19 cellular contexts compared by ENCODE assay signal in the genomic region with DNA sequence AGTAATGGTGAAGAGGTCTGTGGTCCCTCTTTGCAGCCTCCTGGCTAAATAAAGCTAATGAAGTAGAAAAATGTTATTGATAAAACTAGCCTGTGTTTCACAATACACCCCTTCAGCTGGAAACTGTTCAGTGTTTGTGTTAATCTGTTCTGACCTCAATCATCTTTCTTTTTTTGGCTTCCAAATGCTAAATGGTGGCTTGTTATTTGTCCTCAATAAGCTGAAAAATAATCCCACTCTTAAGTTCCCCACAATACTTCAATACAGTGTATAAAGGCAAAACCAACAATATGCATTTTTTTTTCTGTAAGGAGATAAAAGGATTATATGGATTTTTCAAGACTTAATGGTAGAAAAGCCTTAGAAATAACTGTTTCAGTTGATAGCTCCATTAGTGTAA.
DNase-seq lines count a peak whose midpoint lies in the region; ATAC-seq, FAIRE-seq and TF ChIP-seq lines count a peak whose summit lies in the region.
"Had no signal": no experiment of that assay in that cellular context is flagged by ENCODE, and none has a peak within 500 bp of the region (broad histone marks: within the 10 kb centered on the region; RNA-seq: fewer than 3 reads in every experiment).

No MANE protein-coding gene starts in this region.

- no peak overlapping the region for H3K4me3 Mint-ChIP-seq in natural killer cell
- H3K4me3 Mint-ChIP-seq: B cell; CD4-positive, alpha-beta memory T cell; CD8-positive, alpha-beta memory T cell had no signal

- H3K9me3 ChIP-seq in neural cell (ENCODE audit: low read length), result no peaks in the 10 kb centered on the region
- no peaks in the 10 kb centered on the region for H3K9me3 ChIP-seq in neuronal stem cell (replicated peaks in 1 of 2; ENCODE audit: control insufficient read depth in 2 of 2, insufficient read depth in 1 of 2, low read depth in 1 of 2, low read length in 2 of 2)
- H3K9me3 ChIP-seq: A549; BLaER1 treated with 17β-estradiol and CSF1 and Interleukin-3, amounts not matched to agents 10 nM and 100 nM had no signal

- no peak for TF ChIP-seq EP300 in neural cell (conservative IDR thresholded peaks at IDR 0.05; ENCODE audit: poor library complexity, severe bottlenecking)

- TF ChIP-seq CTCF in D721Med (IDR thresholded peaks at IDR 0.05; ENCODE audit: insufficient read depth, missing control alignments) (no peak), neural cell (IDR thresholded peaks at IDR 0.05; ENCODE audit: poor library complexity, severe bottlenecking) (no peak), natural killer cell (IDR thresholded peaks at IDR 0.05) (no peak)

- H4K20me1 ChIP-seq in neural cell (ENCODE audit: insufficient read depth), result no peaks in the 10 kb centered on the region
- H4K20me1 ChIP-seq: BLaER1 treated with 17β-estradiol and CSF1 and Interleukin-3, amounts not matched to agents 10 nM and 100 nM had no signal

- no peak overlapping the region for H3K18ac ChIP-seq in neuronal stem cell (ENCODE audit: low read length)

- H3K23ac ChIP-seq in neuronal stem cell (ENCODE audit: low read depth, low read length, poor library complexity), result no peak overlapping the region

- H3K4me1 ChIP-seq in neuronal stem cell (ENCODE audit: control insufficient read depth in 2 of 2, insufficient read depth in 1 of 2, low read depth in 1 of 2, low read length in 2 of 2), result no peaks in the 10 kb centered on the region
- H3K4me1 ChIP-seq: A549; BLaER1 treated with 17β-estradiol and CSF1 and Interleukin-3, amounts not matched to agents 10 nM and 100 nM had no signal

- no peaks in the 10 kb centered on the region for H3K4me1 Mint-ChIP-seq in natural killer cell
- H3K4me1 Mint-ChIP-seq: B cell; CD4-positive, alpha-beta memory T cell; CD8-positive, alpha-beta memory T cell had no signal

- no peaks in the 10 kb centered on the region for H3K36me3 ChIP-seq in neural cell (ENCODE audit: insufficient read depth, low read length)
- H3K36me3 ChIP-seq in neuronal stem cell (replicated peaks in 1 of 2; ENCODE audit: control insufficient read depth in 2 of 2, insufficient read depth in 2 of 2, low read length in 2 of 2), result no peaks in the 10 kb centered on the region
- H3K36me3 ChIP-seq: BLaER1 treated with 17β-estradiol and CSF1 and Interleukin-3, amounts not matched to agents 10 nM and 100 nM had no signal

- H3K4me2 ChIP-seq in neural cell (ENCODE audit: low read length) (no peak overlapping the region), neuronal stem cell (ENCODE audit: insufficient read depth, low read length, poor library complexity, severe bottlenecking) (no peak overlapping the region)
- H3K4me2 ChIP-seq: A549; BLaER1 treated with 17β-estradiol and CSF1 and Interleukin-3, amounts not matched to agents 10 nM and 100 nM had no signal

- no peak overlapping the region for H4K91ac ChIP-seq in neuronal stem cell (ENCODE audit: low read depth, low read length, poor library complexity)

- no peaks in the 10 kb centered on the region for H3F3A ChIP-seq in neural cell (ENCODE audit: insufficient read depth, low read length, poor library complexity, severe bottlenecking)

- H3K27me3 ChIP-seq in neural cell (ENCODE audit: insufficient read depth, low read depth, low read length) (peaks cover 17% of the 10 kb centered on the region), neuronal stem cell (ENCODE audit: control insufficient read depth in 3 of 3, insufficient read depth in 3 of 3, low read depth in 1 of 3, low read length in 3 of 3) (no peaks in the 10 kb centered on the region)
- H3K27me3 ChIP-seq: BLaER1 treated with 17β-estradiol and CSF1 and Interleukin-3, amounts not matched to agents 10 nM and 100 nM had no signal

- no peak overlapping the region for H3K27ac Mint-ChIP-seq in natural killer cell
- H3K27ac Mint-ChIP-seq: B cell; CD8-positive, alpha-beta memory T cell had no signal

- no peaks in the 10 kb centered on the region for H3K79me1 ChIP-seq in neuronal stem cell (ENCODE audit: low read depth, low read length)

- H2AFZ ChIP-seq in neural cell (ENCODE audit: low read depth, low read length) (no peak overlapping the region), neuronal stem cell (ENCODE audit: low read length) (no peak overlapping the region)

- no peak overlapping the region for H3K9ac ChIP-seq in neural cell (ENCODE audit: low read length)
- H3K9ac ChIP-seq in neuronal stem cell (ENCODE audit: low read depth, low read length, poor library complexity), result no peak overlapping the region
- H3K9ac ChIP-seq: BLaER1 treated with 17β-estradiol and CSF1 and Interleukin-3, amounts not matched to agents 10 nM and 100 nM had no signal

- DNase-seq in D721Med (ENCODE audit: insufficient read length, low spot score) (no peak), neuronal stem cell (ENCODE audit: low spot score) (peak; percentile 23), anterior cingulate cortex (lab: John Stamatoyannopoulos, UW) (no peak), NK-92 (lab: John Stamatoyannopoulos, UW; ENCODE audit: unreplicated experiment) (no peak), natural killer cell (no peak)
- DNase-seq: AML-193; CD4-positive, alpha-beta memory T cell; CD8-positive, alpha-beta memory T cell; COR-L47; DMS79 treated with DMSO at 0.1 percent for 48 hours; GF-D8 had no signal

- no peak for TF ChIP-seq RAD21 in neural cell (conservative IDR thresholded peaks at IDR 0.05)

- no peak overlapping the region for H3K27ac ChIP-seq in neural cell (ENCODE audit: low read length)
- no peak overlapping the region for H3K27ac ChIP-seq in neuronal stem cell (replicated peaks; ENCODE audit: low read length)
- H3K27ac ChIP-seq: 22Rv1; A549; BLaER1 treated with 17β-estradiol and CSF1 and Interleukin-3, amounts not matched to agents 10 nM and 100 nM; C4-2B had no signal

- no peaks in the 10 kb centered on the region for H3K27me3 Mint-ChIP-seq in natural killer cell (ENCODE audit: low read depth in 2 of 2)
- H3K27me3 Mint-ChIP-seq: B cell; CD4-positive, alpha-beta memory T cell; CD8-positive, alpha-beta memory T cell had no signal

- peak; percentile 81 for FAIRE-seq in D721Med (lab: Jason Lieb, UNC)
- FAIRE-seq: A549, G401.6, GM12891 had no signal

- H3K36me3 Mint-ChIP-seq in natural killer cell, result peaks cover 24% of the 10 kb centered on the region
- H3K36me3 Mint-ChIP-seq: CD4-positive, alpha-beta memory T cell had no signal

- no peaks in the 10 kb centered on the region for H3K9me2 ChIP-seq in neural cell (ENCODE audit: insufficient read depth, low read length)

- peaks cover 15 to 26% of the 10 kb centered on the region in 2 donors for H3K9me3 Mint-ChIP-seq in natural killer cell

- no peak overlapping the region for H4K8ac ChIP-seq in neuronal stem cell (ENCODE audit: low read depth, low read length)

- H3K4me3 ChIP-seq in neural cell (ENCODE audit: low read length) (no peak overlapping the region), neuronal stem cell (ENCODE audit: low read length in 2 of 2) (no peak overlapping the region)
- H3K4me3 ChIP-seq: A549; BLaER1 treated with 17β-estradiol and CSF1 and Interleukin-3, amounts not matched to agents 10 nM and 100 nM had no signal

- H2BK15ac ChIP-seq in neuronal stem cell (ENCODE audit: low read length), result no peak overlapping the region

- intact Hi-C loops in natural killer cell (cut with micrococcal nuclease), result no loop called here

- H2BK5ac ChIP-seq in neuronal stem cell (ENCODE audit: low read length), result no peak overlapping the region

- no peak overlapping the region for H2BK12ac ChIP-seq in neuronal stem cell (ENCODE audit: low read length)

- H3K79me2 ChIP-seq in neural cell (replicated peaks; ENCODE audit: insufficient read depth, low read length), result no peaks in the 10 kb centered on the region

- H3K14ac ChIP-seq in neuronal stem cell (ENCODE audit: low read length), result no peak overlapping the region

- H2BK120ac ChIP-seq in neuronal stem cell (ENCODE audit: low read depth, low read length), result no peak overlapping the region

- no peak for ATAC-seq in natural killer cell
- ATAC-seq: A549 had no signal

- H3K4ac ChIP-seq in neuronal stem cell (ENCODE audit: low read length), result no peak overlapping the region

- no peak overlapping the region for H2AK5ac ChIP-seq in neuronal stem cell (ENCODE audit: low read depth, low read length)

TF ChIP-seq in neural cell, 6 proteins besides CTCF, POLR2A, EP300 and RAD21:
- TF ChIP-seq POLR2AphosphoS5 (IDR thresholded peaks at IDR 0.05) (peak; percentile 31), TAF1 (IDR thresholded peaks at IDR 0.05; ENCODE audit: low read depth) (no peak)
